In the genomic region with DNA sequence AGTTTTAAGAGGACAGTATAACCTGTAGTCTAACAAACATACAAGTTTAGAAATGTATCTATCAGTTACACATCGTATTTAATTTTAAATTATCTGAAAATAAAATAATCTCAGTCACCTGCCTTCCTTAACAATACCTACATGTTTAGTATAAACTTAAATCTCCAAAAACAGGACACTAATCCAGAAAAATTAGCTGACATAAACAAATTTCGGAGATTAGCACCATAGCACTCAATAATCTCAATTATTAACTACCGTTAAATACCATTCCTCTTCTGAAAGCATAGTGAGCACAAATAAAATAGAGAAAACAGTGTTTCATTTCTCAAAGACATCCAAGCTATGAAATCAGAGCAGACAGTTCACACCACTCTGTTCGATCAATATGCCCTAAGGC, we compare ENCODE assay signal across 38 cellular contexts.
"Had no signal": no experiment of that assay in that cellular context is flagged by ENCODE, and none has a peak within 500 bp of the region (broad histone marks: within the 10 kb centered on the region; RNA-seq: fewer than 3 reads in every experiment).

No MANE protein-coding gene starts in this region.

- H3K4me1 ChIP-seq: ascending aorta had no signal

- H3K4me1 Mint-ChIP-seq: brain, WTC11 had no signal

- H3K27ac ChIP-seq: ascending aorta, cardiac muscle cell, WERI-Rb-1 had no signal

- H3K27me3 ChIP-seq: ascending aorta, cardiac muscle cell had no signal

- ATAC-seq: activated CD4-positive, alpha-beta T cell treated with anti-CD3 and anti-CD28 coated beads for 36 hours; activated CD4-positive, CD25-positive, alpha-beta regulatory T cell treated with anti-CD3 and anti-CD28 coated beads, Interleukin-2, amount 50 U/mL, for 24 hours; activated CD8-positive, alpha-beta memory T cell treated with anti-CD3 and anti-CD28 coated beads, Interleukin-2, amount 10 ng/mL, durations not matched to agents 7 days and 5 days; activated CD8-positive, alpha-beta T cell treated with anti-CD3 and anti-CD28 coated beads, Interleukin-2, amount 10 ng/mL, durations not matched to agents 7 days and 5 days; activated naive CD8-positive, alpha-beta T cell treated with anti-CD3 and anti-CD28 coated beads, Interleukin-2, amount 50 U/mL, for 24 hours; WTC11 had no signal

- DNase-seq: activated CD4-positive, alpha-beta memory T cell treated with anti-CD3 and anti-CD28 coated beads, Interleukin-2, amount 10 ng/mL, durations not matched to agents 7 days and 5 days; activated CD4-positive, alpha-beta T cell treated with anti-CD3 and anti-CD28 coated beads for 1 hour; activated CD4-positive, alpha-beta T cell treated with anti-CD3 and anti-CD28 coated beads for 36 hours; activated CD4-positive, alpha-beta T cell treated with anti-CD3 and anti-CD28 coated beads for 48 hours; activated CD4-positive, alpha-beta T cell treated with anti-CD3 and anti-CD28 coated beads, Interleukin-2, amount 10 ng/mL, durations not matched to agents 7 days and 5 days; activated CD4-positive, alpha-beta T cell treated with anti-CD3 and anti-CD28 coated beads, Interleukin-2, amount 50 U/mL, for 48 hours; activated CD4-positive, CD25-positive, alpha-beta regulatory T cell; activated CD8-positive, alpha-beta memory T cell treated with anti-CD3 and anti-CD28 coated beads for 24 hours; activated CD8-positive, alpha-beta memory T cell treated with anti-CD3 and anti-CD28 coated beads, Interleukin-2, amount 10 ng/mL, durations not matched to agents 7 days and 5 days; activated CD8-positive, alpha-beta memory T cell treated with anti-CD3 and anti-CD28 coated beads, Interleukin-2, amount 50 U/mL, for 48 hours; activated CD8-positive, alpha-beta T cell treated with anti-CD3 and anti-CD28 coated beads, Interleukin-2, amount 10 ng/mL, durations not matched to agents 7 days and 5 days; activated effector memory CD4-positive, alpha-beta T cell treated with Interleukin-2 at 50 U/mL for 16 hours; activated gamma-delta T cell; activated naive CD4-positive, alpha-beta T cell treated with anti-CD3 and anti-CD28 coated beads, Interleukin-2, amount 10 ng/mL, durations not matched to agents 7 days and 5 days; activated naive CD4-positive, alpha-beta T cell treated with Interleukin-2 at 50 U/mL for 16 hours; activated naive CD8-positive, alpha-beta T cell treated with anti-CD3 and anti-CD28 coated beads, Interleukin-2, amount 10 ng/mL, durations not matched to agents 7 days and 5 days; activated naive CD8-positive, alpha-beta T cell treated with anti-CD3 and anti-CD28 coated beads, Interleukin-2, amount 50 U/mL, for 24 hours; activated T-cell treated with anti-CD3 and anti-CD28 coated beads, Interleukin-2, amount 50 U/mL, for 24 hours; activated T-cell treated with anti-CD3 and anti-CD28 coated beads, Interleukin-2, amount 50 U/mL, for 48 hours; amygdala; anterior cingulate cortex; caudate nucleus; cerebellar nuclear complex; T-helper 2 cell; T-helper 9 cell; WERI-Rb-1 had no signal

- FAIRE-seq: bronchial epithelial cell had no signal

- H3K27me3 Mint-ChIP-seq: activated CD4-positive, alpha-beta memory T cell treated with anti-CD3 and anti-CD28 coated beads, Interleukin-2, amount 10 ng/mL, durations not matched to agents 7 days and 5 days; activated CD4-positive, alpha-beta T cell treated with anti-CD3 and anti-CD28 coated beads for 36 hours; activated CD4-positive, alpha-beta T cell treated with anti-CD3 and anti-CD28 coated beads, Interleukin-2, amount 10 ng/mL, durations not matched to agents 7 days and 5 days; activated CD8-positive, alpha-beta memory T cell treated with anti-CD3 and anti-CD28 coated beads, Interleukin-2, amount 10 ng/mL, durations not matched to agents 7 days and 5 days; activated naive CD4-positive, alpha-beta T cell treated with anti-CD3 and anti-CD28 coated beads, Interleukin-2, amount 10 ng/mL, durations not matched to agents 7 days and 5 days; activated naive CD4-positive, alpha-beta T cell treated with anti-CD3 and anti-CD28 coated beads, Interleukin-2, amount 50 U/mL, for 24 hours; activated naive CD8-positive, alpha-beta T cell; activated naive CD8-positive, alpha-beta T cell treated with anti-CD3 and anti-CD28 coated beads, Interleukin-2, amount 10 ng/mL, durations not matched to agents 7 days and 5 days; activated naive CD8-positive, alpha-beta T cell treated with anti-CD3 and anti-CD28 coated beads, Interleukin-2, amount 50 U/mL, for 24 hours; activated T-cell treated with anti-CD3 and anti-CD28 coated beads, Interleukin-2, amount 50 U/mL, for 24 hours; brain; central memory CD8-positive, alpha-beta T cell had no signal

- H3K4me3 Mint-ChIP-seq: activated CD4-positive, alpha-beta memory T cell treated with anti-CD3 and anti-CD28 coated beads, Interleukin-2, amount 10 ng/mL, durations not matched to agents 7 days and 5 days; activated CD4-positive, alpha-beta T cell treated with anti-CD3 and anti-CD28 coated beads for 36 hours; activated CD4-positive, alpha-beta T cell treated with anti-CD3 and anti-CD28 coated beads, Interleukin-2, amount 10 ng/mL, durations not matched to agents 7 days and 5 days; activated CD8-positive, alpha-beta memory T cell treated with anti-CD3 and anti-CD28 coated beads, Interleukin-2, amount 10 ng/mL, durations not matched to agents 7 days and 5 days; activated CD8-positive, alpha-beta T cell treated with anti-CD3 and anti-CD28 coated beads, Interleukin-2, amount 10 ng/mL, durations not matched to agents 7 days and 5 days; activated naive CD4-positive, alpha-beta T cell treated with anti-CD3 and anti-CD28 coated beads, Interleukin-2, amount 10 ng/mL, durations not matched to agents 7 days and 5 days; activated naive CD4-positive, alpha-beta T cell treated with anti-CD3 and anti-CD28 coated beads, Interleukin-2, amount 50 U/mL, for 24 hours; activated naive CD8-positive, alpha-beta T cell; activated naive CD8-positive, alpha-beta T cell treated with anti-CD3 and anti-CD28 coated beads, Interleukin-2, amount 10 ng/mL, durations not matched to agents 7 days and 5 days; activated naive CD8-positive, alpha-beta T cell treated with anti-CD3 and anti-CD28 coated beads, Interleukin-2, amount 50 U/mL, for 24 hours; activated T-cell treated with anti-CD3 and anti-CD28 coated beads, Interleukin-2, amount 50 U/mL, for 24 hours; brain; central memory CD8-positive, alpha-beta T cell; T-helper 1 cell treated with Interleukin-12 subunit alpha and Interleukin-12 subunit beta and Interleukin-4 antibody, amounts not matched to agents 30 μg/mL and 1 μg/mL, for 36 hours; T-helper 2 cell treated with Interferon-gamma antibody and Interleukin-4, amounts not matched to agents 5 μg/mL and 100 μg/mL, for 36 hours; WTC11 had no signal

- H3K27ac Mint-ChIP-seq: activated CD4-positive, alpha-beta memory T cell treated with anti-CD3 and anti-CD28 coated beads, Interleukin-2, amount 10 ng/mL, durations not matched to agents 7 days and 5 days; activated CD4-positive, alpha-beta T cell treated with anti-CD3 and anti-CD28 coated beads for 36 hours; activated CD4-positive, alpha-beta T cell treated with anti-CD3 and anti-CD28 coated beads, Interleukin-2, amount 10 ng/mL, durations not matched to agents 7 days and 5 days; activated CD8-positive, alpha-beta memory T cell treated with anti-CD3 and anti-CD28 coated beads, Interleukin-2, amount 10 ng/mL, durations not matched to agents 7 days and 5 days; activated CD8-positive, alpha-beta T cell treated with anti-CD3 and anti-CD28 coated beads, Interleukin-2, amount 10 ng/mL, durations not matched to agents 7 days and 5 days; activated naive CD4-positive, alpha-beta T cell treated with anti-CD3 and anti-CD28 coated beads, Interleukin-2, amount 10 ng/mL, durations not matched to agents 7 days and 5 days; activated naive CD4-positive, alpha-beta T cell treated with anti-CD3 and anti-CD28 coated beads, Interleukin-2, amount 50 U/mL, for 24 hours; activated naive CD8-positive, alpha-beta T cell; activated naive CD8-positive, alpha-beta T cell treated with anti-CD3 and anti-CD28 coated beads, Interleukin-2, amount 10 ng/mL, durations not matched to agents 7 days and 5 days; activated naive CD8-positive, alpha-beta T cell treated with anti-CD3 and anti-CD28 coated beads, Interleukin-2, amount 50 U/mL, for 24 hours; activated T-cell treated with anti-CD3 and anti-CD28 coated beads, Interleukin-2, amount 50 U/mL, for 24 hours; activated T-helper 2 cell treated with anti-CD3 and anti-CD28 coated beads, Interferon-gamma antibody, Interleukin-2, Interleukin-4, amounts not matched to agents 10 μg/mL and 5 μg/mL and 100 μg/mL, durations not matched to agents 14 hours and 24 hours and 36 hours; brain; T-helper 1 cell treated with Interleukin-12 subunit alpha and Interleukin-12 subunit beta and Interleukin-4 antibody, amounts not matched to agents 30 μg/mL and 1 μg/mL, for 36 hours; T-helper 2 cell treated with Interferon-gamma antibody and Interleukin-4, amounts not matched to agents 5 μg/mL and 100 μg/mL, for 36 hours; WTC11 had no signal

- H3K4me3 ChIP-seq: ascending aorta, cardiac muscle cell had no signal

- H3K9me3 ChIP-seq: ascending aorta had no signal

- H3K9me3 Mint-ChIP-seq: activated CD4-positive, alpha-beta memory T cell treated with anti-CD3 and anti-CD28 coated beads, Interleukin-2, amount 10 ng/mL, durations not matched to agents 7 days and 5 days; activated CD4-positive, alpha-beta T cell treated with anti-CD3 and anti-CD28 coated beads, Interleukin-2, amount 10 ng/mL, durations not matched to agents 7 days and 5 days; activated naive CD4-positive, alpha-beta T cell treated with anti-CD3 and anti-CD28 coated beads, Interleukin-2, amount 10 ng/mL, durations not matched to agents 7 days and 5 days; activated naive CD4-positive, alpha-beta T cell treated with anti-CD3 and anti-CD28 coated beads, Interleukin-2, amount 50 U/mL, for 24 hours; activated naive CD8-positive, alpha-beta T cell treated with anti-CD3 and anti-CD28 coated beads, Interleukin-2, amount 10 ng/mL, durations not matched to agents 7 days and 5 days; activated naive CD8-positive, alpha-beta T cell treated with anti-CD3 and anti-CD28 coated beads, Interleukin-2, amount 50 U/mL, for 24 hours; activated T-cell treated with anti-CD3 and anti-CD28 coated beads, Interleukin-2, amount 50 U/mL, for 24 hours; activated T-helper 2 cell treated with anti-CD3 and anti-CD28 coated beads, Interferon-gamma antibody, Interleukin-2, Interleukin-4, amounts not matched to agents 10 μg/mL and 5 μg/mL and 100 μg/mL, durations not matched to agents 14 hours and 24 hours and 36 hours; central memory CD8-positive, alpha-beta T cell; T-helper 1 cell treated with Interleukin-12 subunit alpha and Interleukin-12 subunit beta and Interleukin-4 antibody, amounts not matched to agents 30 μg/mL and 1 μg/mL, for 36 hours; T-helper 2 cell treated with Interferon-gamma antibody and Interleukin-4, amounts not matched to agents 5 μg/mL and 100 μg/mL, for 36 hours; WTC11 had no signal
